ENCODE assay signal across 14 cellular contexts in the genomic region with DNA sequence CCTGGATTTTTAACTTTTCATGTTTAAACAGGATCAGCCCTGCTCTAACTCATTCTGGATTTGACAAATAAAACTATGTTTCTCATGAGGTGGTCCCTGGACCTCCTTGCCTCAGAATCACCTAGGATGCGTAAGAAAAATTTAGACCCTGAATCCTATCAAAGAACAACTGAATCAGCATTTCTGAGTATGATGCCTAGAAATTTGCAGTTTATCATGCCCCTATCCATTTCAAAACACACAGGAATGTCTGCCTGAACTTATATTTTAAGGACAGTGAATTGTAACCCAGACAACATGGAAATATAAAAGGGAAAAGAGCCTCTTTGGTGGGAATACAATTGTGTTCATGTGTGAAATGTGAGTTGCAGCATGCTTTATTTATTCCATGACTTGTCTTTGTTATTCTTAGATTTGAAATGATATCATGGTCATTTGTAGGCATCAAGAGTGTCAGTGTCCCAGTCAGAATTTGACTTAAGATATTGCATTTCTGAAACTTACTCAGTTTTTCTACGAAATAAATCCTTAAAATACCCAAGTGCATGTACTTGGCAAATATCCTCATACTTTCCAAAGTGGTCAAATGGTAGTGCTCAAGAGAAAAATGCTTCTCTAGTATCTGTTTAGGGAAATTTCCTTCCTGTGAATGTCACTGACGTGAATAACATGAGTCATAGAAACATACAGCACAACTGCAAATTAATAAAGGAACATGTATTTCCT.
A peak's percentile ranks its signal among the peaks of the same experiment; 100 is the strongest.
DNase-seq lines count a peak whose midpoint lies in the region; ATAC-seq and TF ChIP-seq lines count a peak whose summit lies in the region.
"Had no signal": no experiment of that assay in that cellular context is flagged by ENCODE, and none has a peak within 500 bp of the region (broad histone marks: within the 10 kb centered on the region; RNA-seq: fewer than 3 reads in every experiment).

No MANE protein-coding gene starts in this region.

- POLR2A ChIA-PET in AG04450 (lab: Yijun Ruan, JAX): no interaction called here

- H3K4me1 ChIP-seq in mesenchymal stem cell (ENCODE audit: control insufficient read depth, insufficient read depth, low read depth, low read length): no peaks in the 10 kb centered on the region
- H3K4me1 ChIP-seq: BLaER1, vagina had no signal

- H3K36me3 ChIP-seq in mesenchymal stem cell (ENCODE audit: control insufficient read depth in 1 of 2, insufficient read depth in 2 of 2, low read depth in 1 of 2, low read length in 2 of 2): peaks cover 0 to 71% of the 10 kb centered on the region in 2 experiments
- H3K36me3 ChIP-seq: vagina had no signal

- peaks cover 4% of the 10 kb centered on the region for H3K79me1 ChIP-seq in mesenchymal stem cell (replicated peaks; ENCODE audit: low read length, poor library complexity, severe bottlenecking)

- H3K27ac ChIP-seq in AG04450 (ENCODE audit: low read depth, low read length): no peak overlapping the region
- H3K27ac ChIP-seq in mesenchymal stem cell (ENCODE audit: low read length, poor library complexity, severe bottlenecking): no peak overlapping the region
- H3K27ac ChIP-seq: BLaER1, vagina, VCaP had no signal

- no peak overlapping the region for H3K18ac ChIP-seq in mesenchymal stem cell (ENCODE audit: low read depth in 1 of 2, low read length in 2 of 2)

- no peak overlapping the region for H2BK12ac ChIP-seq in mesenchymal stem cell (ENCODE audit: low read length in 2 of 2)

- H3K9me3 ChIP-seq in AG04450 (ENCODE audit: control insufficient read depth, insufficient read depth, low read length): no peaks in the 10 kb centered on the region
- no peaks in the 10 kb centered on the region for H3K9me3 ChIP-seq in mesenchymal stem cell (ENCODE audit: control insufficient read depth, low read length)
- H3K9me3 ChIP-seq: BLaER1, vagina had no signal

- 75% methylated on average over 2 of the region's 3 CpGs for WGBS in mesenchymal stem cell

- no peak overlapping the region for H2AFZ ChIP-seq in mesenchymal stem cell (ENCODE audit: low read depth, low read length)

- CTCF ChIA-PET in AG04450 (lab: Charles Lee): interaction anchor here (2.6 kb wide), 1 partner anchor 294 kb away, joined by 16 read pairs; no protein-coding TSS in a partner anchor

- H3K4me2 ChIP-seq in mesenchymal stem cell (ENCODE audit: low read length, poor library complexity, severe bottlenecking): no peak overlapping the region
- H3K4me2 ChIP-seq: BLaER1 had no signal

- H3K27me3 ChIP-seq in AG04450 (ENCODE audit: control insufficient read depth, insufficient read depth, low read length): no peaks in the 10 kb centered on the region
- no peaks in the 10 kb centered on the region for H3K27me3 ChIP-seq in mesenchymal stem cell (ENCODE audit: control insufficient read depth in 1 of 2, insufficient read depth in 1 of 2, low read length in 2 of 2)
- H3K27me3 ChIP-seq: BLaER1, vagina had no signal

- H3K14ac ChIP-seq in mesenchymal stem cell (ENCODE audit: low read length in 2 of 2): no peak overlapping the region

- H3K4ac ChIP-seq in mesenchymal stem cell (ENCODE audit: low read depth in 1 of 2, low read length in 2 of 2): no peak overlapping the region

- H3K9ac ChIP-seq in mesenchymal stem cell (ENCODE audit: low read length): no peak overlapping the region
- H3K9ac ChIP-seq: BLaER1 had no signal

- peaks cover 15% of the 10 kb centered on the region for H3K4me1 Mint-ChIP-seq in chondrocyte (ENCODE audit: low read depth)

- H4K91ac ChIP-seq in mesenchymal stem cell (ENCODE audit: low read length): no peak overlapping the region

- no peak overlapping the region for H3K23ac ChIP-seq in mesenchymal stem cell (ENCODE audit: low read length in 2 of 2)

- H3K4me3 ChIP-seq in AG04450 (ENCODE audit: low read depth, low read length) (no peak overlapping the region), mesenchymal stem cell (ENCODE audit: insufficient read depth in 1 of 2, low read depth in 1 of 2, low read length in 2 of 2) (no peak overlapping the region)
- H3K4me3 ChIP-seq: BLaER1, vagina had no signal

- no peak for ATAC-seq in GM19397 (IDR thresholded peaks at IDR 0.05; ENCODE audit: unreplicated experiment)
- ATAC-seq: Right ventricle myocardium inferior had no signal

- H3K27ac Mint-ChIP-seq in chondrocyte (ENCODE audit: unreplicated experiment): peak overlapping the region; percentile 51

- no peak overlapping the region for H2BK120ac ChIP-seq in mesenchymal stem cell (ENCODE audit: low read depth, low read length)

- DNase-seq in AG04450 (ENCODE audit: low read depth, low spot score) (peak; percentile 27), HT1080 (ENCODE audit: low read depth) (peak; percentile 8), chondrocyte (ENCODE audit: low spot score) (no peak), mesenchymal stem cell (peak; percentile 75), cerebellar nuclear complex (lab: John Stamatoyannopoulos, UW) (no peak), KG1 (lab: John Stamatoyannopoulos, UW) (no peak)
- DNase-seq in activated CD4-positive, alpha-beta T cell treated with anti-CD3 and anti-CD28 coated beads, Interleukin-2, amount 50 U/mL, for 4 hours: no peak
- DNase-seq: DND-41, NCI-H187 treated with DMSO at 0.1 percent for 48 hours had no signal

- no peak overlapping the region for H2BK15ac ChIP-seq in mesenchymal stem cell (ENCODE audit: low read depth, poor library complexity, severe bottlenecking)

- TF ChIP-seq CTCF in AG04450 (IDR thresholded peaks at IDR 0.05; ENCODE audit: low read depth, low read length) (no peak), chondrocyte (IDR thresholded peaks at IDR 0.05) (no peak)

- peaks cover 4% of the 10 kb centered on the region for H3K36me3 Mint-ChIP-seq in chondrocyte (ENCODE audit: low read depth)

- H2BK5ac ChIP-seq in mesenchymal stem cell (ENCODE audit: low read depth, low read length, poor library complexity, severe bottlenecking): no peak overlapping the region

- H3K27me3 Mint-ChIP-seq in chondrocyte (ENCODE audit: low read depth): no peaks in the 10 kb centered on the region

- H3K9me3 Mint-ChIP-seq in chondrocyte (ENCODE audit: low read depth): no peaks in the 10 kb centered on the region

- H3K4me3 Mint-ChIP-seq in chondrocyte (ENCODE audit: unreplicated experiment): no peak overlapping the region

- no peak overlapping the region for H4K8ac ChIP-seq in mesenchymal stem cell (ENCODE audit: low read length)

- H2AK5ac ChIP-seq in mesenchymal stem cell (ENCODE audit: low read length, severe bottlenecking): no peak overlapping the region

Comparison
In these comparisons a context has a peak if more than half of its experiments do, and no peak if none do; other contexts are left out.
1. DNase-seq: peak in AG04450 (single experiment), HT1080 (single experiment) and mesenchymal stem cell (single experiment); none in chondrocyte (single experiment), activated CD4-positive, alpha-beta T cell treated with anti-CD3 and anti-CD28 coated beads, Interleukin-2, amount 50 U/mL, for 4 hours (0 of 2), cerebellar nuclear complex (0 of 2) and KG1 (single experiment).